ENCODE assay signal across 26 cellular contexts in the genomic region with DNA sequence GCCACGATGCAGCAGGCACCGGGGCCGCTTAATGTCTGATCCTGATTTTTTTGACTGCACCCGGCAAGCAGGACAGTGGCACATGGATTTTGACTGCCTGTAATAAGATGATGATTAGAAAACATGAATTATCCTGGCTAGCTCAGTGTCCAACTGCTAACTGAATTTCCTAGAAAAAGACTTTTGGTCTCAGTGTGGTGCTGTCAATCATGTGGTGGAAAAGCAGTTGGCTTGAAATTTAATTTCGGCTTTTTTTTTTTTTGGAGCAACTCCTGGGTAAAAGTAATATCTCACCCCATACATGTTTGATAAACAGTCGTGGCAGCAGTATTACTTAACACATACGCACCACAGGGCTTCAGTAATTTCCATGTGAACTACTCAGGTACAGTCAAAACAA.
"Had no signal": no experiment of that assay in that cellular context is flagged by ENCODE, and none has a peak within 500 bp of the region (broad histone marks: within the 10 kb centered on the region; RNA-seq: fewer than 3 reads in every experiment).

No MANE protein-coding gene starts in this region.

- H3K9me3 ChIP-seq: adrenal gland, body of pancreas, esophagus squamous epithelium, neutrophil, ovary, suprapubic skin, tibial artery, upper lobe of right lung had no signal

- H3K27me3 ChIP-seq: adrenal gland, body of pancreas, cardiac muscle cell, esophagus squamous epithelium, neutrophil, ovary, suprapubic skin, tibial artery, upper lobe of right lung had no signal

- H3K27ac Mint-ChIP-seq: activated CD4-positive, alpha-beta T cell treated with anti-CD3 and anti-CD28 coated beads for 36 hours; activated naive CD4-positive, alpha-beta T cell treated with anti-CD3 and anti-CD28 coated beads for 36 hours; activated naive CD8-positive, alpha-beta T cell treated with anti-CD3 and anti-CD28 coated beads for 36 hours; activated T-cell treated with anti-CD3 and anti-CD28 coated beads, Interleukin-2, amount 50 U/mL, for 72 hours; natural killer cell had no signal

- H3K36me3 ChIP-seq: adrenal gland, cardiac muscle cell, esophagus squamous epithelium, neutrophil, ovary, suprapubic skin, tibial artery, upper lobe of right lung had no signal

- ATAC-seq: activated CD4-positive, alpha-beta T cell treated with anti-CD3 and anti-CD28 coated beads for 36 hours; activated T-cell treated with anti-CD3 and anti-CD28 coated beads, Interleukin-2, amount 50 U/mL, for 72 hours; body of pancreas; left ventricle myocardium superior; natural killer cell; sciatic nerve; upper lobe of right lung had no signal

- H3K4me1 ChIP-seq: body of pancreas, esophagus squamous epithelium, suprapubic skin, tibial artery, upper lobe of right lung had no signal

- H3K36me3 Mint-ChIP-seq: activated naive CD8-positive, alpha-beta T cell treated with anti-CD3 and anti-CD28 coated beads for 36 hours; natural killer cell had no signal

- H3K4me3 ChIP-seq: adrenal gland, body of pancreas, cardiac muscle cell, esophagus squamous epithelium, ovary, suprapubic skin, tibial artery, upper lobe of right lung had no signal

- H3K27ac ChIP-seq: body of pancreas, cardiac muscle cell, esophagus squamous epithelium, neutrophil, ovary, suprapubic skin, tibial artery, upper lobe of right lung had no signal

- DNase-seq: activated CD4-positive, alpha-beta T cell treated with anti-CD3 and anti-CD28 coated beads for 36 hours; activated CD4-positive, CD25-positive, alpha-beta regulatory T cell; activated effector memory CD4-positive, alpha-beta T cell treated with Interleukin-2 at 50 U/mL for 16 hours; activated naive CD4-positive, alpha-beta T cell treated with anti-CD3 and anti-CD28 coated beads for 36 hours; activated naive CD8-positive, alpha-beta T cell treated with anti-CD3 and anti-CD28 coated beads for 36 hours; activated T-cell treated with anti-CD3 and anti-CD28 coated beads for 4 hours; activated T-cell treated with anti-CD3 and anti-CD28 coated beads, Interleukin-2, amount 50 U/mL, for 72 hours; aorta; body of pancreas; esophagus squamous epithelium; foreskin melanocyte; islet precursor cell; left ventricle myocardium superior; mammary epithelial cell; natural killer cell; small intestine; stimulated activated CD4-positive, alpha-beta T cell treated with anti-CD3 and anti-CD28 coated beads, Interleukin-2, amount 100 ng/mL, for 24 hours; stimulated activated naive CD4-positive, alpha-beta T cell; tibial artery; upper lobe of right lung had no signal

- H3K4me1 Mint-ChIP-seq: activated CD4-positive, alpha-beta T cell treated with anti-CD3 and anti-CD28 coated beads for 36 hours; activated naive CD8-positive, alpha-beta T cell treated with anti-CD3 and anti-CD28 coated beads for 36 hours; natural killer cell had no signal

- H3K9me3 Mint-ChIP-seq: activated naive CD8-positive, alpha-beta T cell treated with anti-CD3 and anti-CD28 coated beads for 36 hours; natural killer cell had no signal

- H3K27me3 Mint-ChIP-seq: activated CD4-positive, alpha-beta T cell treated with anti-CD3 and anti-CD28 coated beads for 36 hours had no signal

- H3K4me3 Mint-ChIP-seq: activated CD4-positive, alpha-beta T cell treated with anti-CD3 and anti-CD28 coated beads for 36 hours; activated naive CD4-positive, alpha-beta T cell treated with anti-CD3 and anti-CD28 coated beads for 36 hours; activated naive CD8-positive, alpha-beta T cell treated with anti-CD3 and anti-CD28 coated beads for 36 hours; activated T-cell treated with anti-CD3 and anti-CD28 coated beads, Interleukin-2, amount 50 U/mL, for 72 hours; natural killer cell had no signal
